17 cellular contexts compared by ENCODE assay signal in genomic region chr15:89499156-89499555, GRCh38. TPM values are rescaled to one million over a fixed set of nuclear protein-coding genes. Genes with fewer than 3 reads are reported as not detected.
A peak's percentile ranks its signal among the peaks of the same experiment; 100 is the strongest.
DNase-seq lines count a peak whose midpoint lies in the region; ATAC-seq and TF ChIP-seq lines count a peak whose summit lies in the region.
"Had no signal": no experiment of that assay in that cellular context is flagged by ENCODE, and none has a peak within 500 bp of the region (broad histone marks: within the 10 kb centered on the region; RNA-seq: fewer than 3 reads in every experiment).

No MANE protein-coding gene starts in this region.

- 79 to 89% methylated on average over 4 to 6 of the region's 8 CpGs for WGBS in esophagus squamous epithelium, 2 donors
- 69 to 88% (median 82%) methylated on average over 8 of the region's 8 CpGs for WGBS in spleen, 5 donors
- WGBS in gastroesophageal sphincter (ENCODE audit: low coverage in 1 of 2), 2 donors: 83% methylated on average over 1 of the region's 8 CpGs; no CpG with 5 or more reads in 1 of the 2 donors

- no peak for TF ChIP-seq POLR2A in esophagus squamous epithelium (IDR thresholded peaks at IDR 0.05)
- TF ChIP-seq POLR2A in spleen (IDR thresholded peaks at IDR 0.05): no peak
- no peak for TF ChIP-seq POLR2A in gastroesophageal sphincter (IDR thresholded peaks at IDR 0.05)

- TF ChIP-seq CTCF in Panc1 (IDR thresholded peaks at IDR 0.05) (no peak), esophagus squamous epithelium (IDR thresholded peaks at IDR 0.05) (no peak), spleen (IDR thresholded peaks at IDR 0.05 in 8 of 11, conservative IDR thresholded peaks at IDR 0.05 in 3 of 11) (no peak), gastroesophageal sphincter (IDR thresholded peaks at IDR 0.05) (no peak), brain microvascular endothelial cell (IDR thresholded peaks at IDR 0.05; ENCODE audit: low read depth, low read length, missing control alignments) (no peak)

- CTCF ChIA-PET in Panc1 (lab: Charles Lee): no interaction called here

- POLR2A ChIA-PET in Panc1 (lab: Charles Lee): no interaction called here

- BruUV-seq in Panc1 (replicated peaks; lab: Mats Ljungman, UMichigan): no TSS peak

- peak; percentile 47 for DNase-seq in activated CD8-positive, alpha-beta memory T cell treated with anti-CD3 and anti-CD28 coated beads for 24 hours
- DNase-seq in activated CD8-positive, alpha-beta memory T cell treated with anti-CD3 and anti-CD28 coated beads, Interleukin-2, amount 50 U/mL, for 4 hours: no peak
- DNase-seq in Panc1 (ENCODE audit: low read depth, low spot score) (no peak), esophagus squamous epithelium (lab: John Stamatoyannopoulos, UW) (no peak), spleen (peak; percentile 58), GF-D8 (lab: John Stamatoyannopoulos, UW) (no peak), brain microvascular endothelial cell (no peak)
- DNase-seq: DMS153, EL, IMR-90, Kasumi-1, NCI-H2029 treated with DMSO at 0.1 percent for 48 hours, NCI-H510A, NCI-H82 had no signal

- H3K27ac ChIP-seq in Panc1 (ENCODE audit: low read length) (peak overlapping the region; percentile 80), esophagus squamous epithelium (peak overlapping the region; percentile 81 to 92 (median 88)), spleen (no peak overlapping the region), gastroesophageal sphincter (no peak overlapping the region), brain microvascular endothelial cell (no peak overlapping the region)
- H3K27ac ChIP-seq: BLaER1 treated with 17β-estradiol and CSF1 and Interleukin-3, amounts not matched to agents 10 nM and 100 nM had no signal

- TF ChIP-seq EP300 in gastroesophageal sphincter (IDR thresholded peaks at IDR 0.05): no peak

- H3K9me3 ChIP-seq in Panc1 (ENCODE audit: control insufficient read depth, insufficient read depth, low read depth, low read length): no peaks in the 10 kb centered on the region
- no peaks in the 10 kb centered on the region for H3K9me3 ChIP-seq in esophagus squamous epithelium
- no peaks in the 10 kb centered on the region for H3K9me3 ChIP-seq in spleen
- H3K9me3 ChIP-seq in gastroesophageal sphincter: no peaks in the 10 kb centered on the region

- H3K4me1 ChIP-seq in Panc1 (ENCODE audit: control insufficient read depth, insufficient read depth, low read length) (peaks cover 25% of the 10 kb centered on the region), esophagus squamous epithelium (peaks cover 27 to 73% (median 38%) of the 10 kb centered on the region in 3 donors), spleen (peaks cover 9 to 16% (median 10%) of the 10 kb centered on the region in 6 donors), gastroesophageal sphincter (peaks cover 0 to 9% (median 6%) of the 10 kb centered on the region in 3 donors)
- H3K4me1 ChIP-seq: BLaER1 treated with 17β-estradiol and CSF1 and Interleukin-3, amounts not matched to agents 10 nM and 100 nM had no signal

- intact Hi-C loops in Panc1 (cut with micrococcal nuclease; ENCODE audit: unreplicated experiment) (no loop called here), esophagus squamous epithelium (cut with DNase I) (no loop called here), spleen (cut with DNase I; ENCODE audit: low total_unique reads) (no loop called here)

- H3K4me3 ChIP-seq in Panc1 (ENCODE audit: low read depth in 2 of 2, low read length in 2 of 2) (no peak overlapping the region), esophagus squamous epithelium (no peak overlapping the region), spleen (no peak overlapping the region), gastroesophageal sphincter (no peak overlapping the region), brain microvascular endothelial cell (ENCODE audit: low read depth, low read length) (no peak overlapping the region)
- H3K4me3 ChIP-seq: BLaER1 treated with 17β-estradiol and CSF1 and Interleukin-3, amounts not matched to agents 10 nM and 100 nM had no signal

- ATAC-seq in Panc1: peak; percentile 15
- no peak for ATAC-seq in gastroesophageal sphincter

- in situ Hi-C loops in Panc1 (cut with HindIII; ENCODE audit: low pct_unique_long_range_greater_than_20kb, low sequenced_read_pairs): no loop called here
- in situ Hi-C loops in brain microvascular endothelial cell (cut with HindIII; ENCODE audit: low pct_ligation_motif_present, low sequenced_read_pairs): no loop called here

- H3K36me3 ChIP-seq in Panc1 (ENCODE audit: control insufficient read depth, insufficient read depth, low read length): no peaks in the 10 kb centered on the region
- peaks cover 0 to 21% (median 6%) of the 10 kb centered on the region in 3 donors for H3K36me3 ChIP-seq in esophagus squamous epithelium
- H3K36me3 ChIP-seq in spleen: no peaks in the 10 kb centered on the region
- no peaks in the 10 kb centered on the region for H3K36me3 ChIP-seq in gastroesophageal sphincter
- no peaks in the 10 kb centered on the region for H3K36me3 ChIP-seq in brain microvascular endothelial cell (replicated peaks)
- H3K36me3 ChIP-seq: BLaER1 treated with 17β-estradiol and CSF1 and Interleukin-3, amounts not matched to agents 10 nM and 100 nM had no signal

- H3K27me3 ChIP-seq in Panc1 (ENCODE audit: control insufficient read depth, insufficient read depth, low read length) (no peaks in the 10 kb centered on the region), esophagus squamous epithelium (peaks cover 0 to 86% (median 0%) of the 10 kb centered on the region in 4 donors), spleen (replicated peaks in 1 of 7) (peaks cover 0 to 96% (median 29%) of the 10 kb centered on the region in 7 donors), gastroesophageal sphincter (peaks cover 98% of the 10 kb centered on the region), brain microvascular endothelial cell (replicated peaks) (peaks cover 13% of the 10 kb centered on the region)

RNA-seq across cellular contexts. Expression of gene RHCG, which starts 2.8 kb away (rescaled TPM):
- total RNA-seq in Panc1 (2021; ENCODE audit: unreplicated experiment): 3.0 TPM
- 1.7 TPM for polyA plus RNA-seq in Panc1 (2012; ENCODE audit: insufficient read length)
- 1,000 to 10,000 TPM; 2,342 to 7,076 (median 3,336) TPM for total RNA-seq in esophagus squamous epithelium
- total RNA-seq in spleen: not detected
- polyA plus RNA-seq in spleen: 1 to 10 TPM in 1 of 3 donors, under 1 TPM in 2; 0.23 to 1.6 (median 0.30) TPM
- 100 to 1,000 TPM in 1 of 4 donors, 10 to 100 TPM in 1, 1 to 10 TPM in 2; 1.5 to 140 (median 8.4) TPM for total RNA-seq in gastroesophageal sphincter
- total RNA-seq: IMR-90, RPMI7951 had no signal
- polyA plus RNA-seq: IMR-90 had no signal

Comparison
In these comparisons a context has a peak if more than half of its experiments do, and no peak if none do; other contexts are left out.
1. DNase-seq: peak in activated CD8-positive, alpha-beta memory T cell treated with anti-CD3 and anti-CD28 coated beads for 24 hours (single experiment) and spleen (single experiment); none in activated CD8-positive, alpha-beta memory T cell treated with anti-CD3 and anti-CD28 coated beads, Interleukin-2, amount 50 U/mL, for 4 hours (single experiment), Panc1 (single experiment), esophagus squamous epithelium (single experiment), GF-D8 (single experiment) and brain microvascular endothelial cell (single experiment).
2. H3K27ac ChIP-seq: peak in Panc1 (single experiment) and esophagus squamous epithelium (4 of 4); none in spleen (0 of 8), gastroesophageal sphincter (0 of 4) and brain microvascular endothelial cell (single experiment).
3. RNA of gene RHCG, which starts 2.8 kb away (total RNA-seq): 2,342 to 7,076 TPM in esophagus squamous epithelium; 1.5 to 140 TPM in gastroesophageal sphincter, 3.0 TPM in Panc1 (single experiment) and not detected in spleen; every median in the first group is over 10 times any median in the second.